In genomic region chr6:131290955-131291354, GRCh38 we compare ENCODE assay signal across 2 cellular contexts.
TF ChIP-seq lines count a peak whose summit lies in the region.

No MANE protein-coding gene starts in this region.

TF ChIP-seq in H1, 55 proteins besides CTCF, POLR2A, EP300 and RAD21 (continued from another document):
- TF ChIP-seq CBX8 (IDR thresholded peaks at IDR 0.05; ENCODE audit: borderline replicate concordance, low read depth, low read length) = no peak
- no peak for TF ChIP-seq RFX5 (IDR thresholded peaks at IDR 0.05; ENCODE audit: borderline replicate concordance, low read depth, low read length)
- no peak for TF ChIP-seq CHD7 (IDR thresholded peaks at IDR 0.05; ENCODE audit: insufficient replicate concordance, low read length)
- no peak for TF ChIP-seq ASH2L (IDR thresholded peaks at IDR 0.05; ENCODE audit: low read length)
- TF ChIP-seq CBX5 (IDR thresholded peaks at IDR 0.05; ENCODE audit: low read depth, low read length) = no peak
- no peak for TF ChIP-seq ATF2 (IDR thresholded peaks at IDR 0.05; ENCODE audit: low read length)
- no peak for TF ChIP-seq KDM4A (IDR thresholded peaks at IDR 0.05; ENCODE audit: low read depth, low read length, severe bottlenecking)
- TF ChIP-seq CTBP2 (IDR thresholded peaks at IDR 0.05; ENCODE audit: borderline replicate concordance, insufficient read depth, insufficient read length, low read length) = no peak
- TF ChIP-seq RXRA (IDR thresholded peaks at IDR 0.05; ENCODE audit: insufficient read depth, low read depth, low read length) = no peak
- TF ChIP-seq CHD2 (IDR thresholded peaks at IDR 0.05; ENCODE audit: low read length) = no peak
- TF ChIP-seq TAF7 (optimal IDR thresholded peaks at IDR 0.05; ENCODE audit: borderline replicate concordance, low read depth, low read length) = no peak

TF ChIP-seq in SK-N-SH, 30 proteins besides CTCF, POLR2A, EP300 and RAD21 (continued from another document):
- no peak for TF ChIP-seq REST (IDR thresholded peaks at IDR 0.05; ENCODE audit: low read depth, low read length)
- TF ChIP-seq TEAD4 (IDR thresholded peaks at IDR 0.05; ENCODE audit: borderline replicate concordance, insufficient read depth) = no peak
- no peak for TF ChIP-seq YY1 (IDR thresholded peaks at IDR 0.05; ENCODE audit: low read depth)
- TF ChIP-seq ELF1 (IDR thresholded peaks at IDR 0.05) = no peak
- TF ChIP-seq FOXJ3 (CRISPR knock-in tag; IDR thresholded peaks at IDR 0.05) = no peak
- TF ChIP-seq RCOR1 (IDR thresholded peaks at IDR 0.05; ENCODE audit: low read length) = no peak
- TF ChIP-seq MAX (IDR thresholded peaks at IDR 0.05; ENCODE audit: low read depth) = no peak
- no peak for TF ChIP-seq MEF2A (IDR thresholded peaks at IDR 0.05; ENCODE audit: borderline replicate concordance, low read depth)
- TF ChIP-seq JUND (IDR thresholded peaks at IDR 0.05) = no peak
